9 cellular contexts compared by ENCODE assay signal in genomic region chr9:99299214-99300102, GRCh38.
DNase-seq lines count a peak whose midpoint lies in the region; ATAC-seq and TF ChIP-seq lines count a peak whose summit lies in the region.
"Had no signal": no experiment of that assay in that cellular context is flagged by ENCODE, and none has a peak within 500 bp of the region (broad histone marks: within the 10 kb centered on the region; RNA-seq: fewer than 3 reads in every experiment).

No MANE protein-coding gene starts in this region.

- H3K4me1 ChIP-seq in psoas muscle: peaks cover 9% of the 10 kb centered on the region

- H3K4me3 ChIP-seq in psoas muscle: no peak overlapping the region
- H3K4me3 ChIP-seq: BLaER1 had no signal

- DNase-seq in NCI-H1092 treated with DMSO at 0.1 percent for 48 hours (lab: John Stamatoyannopoulos, UW) (peak; percentile 1), NCI-H1092 (lab: John Stamatoyannopoulos, UW) (no peak), NCI-H2171 (lab: John Stamatoyannopoulos, UW) (peak; percentile 24), dedifferentiated amniotic fluid mesenchymal stem cell (ENCODE audit: extremely low spot score) (peak; percentile 53), psoas muscle (no peak), GF-D8 (lab: John Stamatoyannopoulos, UW) (no peak)
- no peak for DNase-seq in activated naive CD4-positive, alpha-beta T cell treated with Interleukin-2 at 50 U/mL for 16 hours
- no peak for DNase-seq in activated CD4-positive, alpha-beta T cell treated with anti-CD3 and anti-CD28 coated beads for 4 hours

- no peak overlapping the region for H3K27ac ChIP-seq in psoas muscle

- 57 to 73% (median 65%) methylated on average over 4 of the region's 4 CpGs for WGBS in psoas muscle, 3 donors

- intact Hi-C loops in psoas muscle (cut with DNase I): no loop called here

- H3K36me3 ChIP-seq in psoas muscle (ENCODE audit: insufficient read depth in 1 of 2, low read depth in 1 of 2): no peaks in the 10 kb centered on the region
- H3K36me3 ChIP-seq: BLaER1 had no signal

- TF ChIP-seq CTCF in psoas muscle (IDR thresholded peaks at IDR 0.05): no peak

- peak; percentile 79 to 89 (median 84) for ATAC-seq in psoas muscle

- no peaks in the 10 kb centered on the region for H3K9me3 ChIP-seq in psoas muscle
- H3K9me3 ChIP-seq: BLaER1 had no signal

- H3K27me3 ChIP-seq in psoas muscle (ENCODE audit: insufficient read depth in 3 of 3, low read length in 2 of 3): no peaks in the 10 kb centered on the region
- H3K27me3 ChIP-seq: BLaER1 had no signal

Comparison
In these comparisons a context has a peak if more than half of its experiments do, and no peak if none do; other contexts are left out.
1. DNase-seq: peak in NCI-H1092 treated with DMSO at 0.1 percent for 48 hours (single experiment), NCI-H2171 (single experiment) and dedifferentiated amniotic fluid mesenchymal stem cell (single experiment); none in NCI-H1092 (single experiment), psoas muscle (0 of 2), GF-D8 (single experiment), activated naive CD4-positive, alpha-beta T cell treated with Interleukin-2 at 50 U/mL for 16 hours (single experiment) and activated CD4-positive, alpha-beta T cell treated with anti-CD3 and anti-CD28 coated beads for 4 hours (0 of 2).